8 cellular contexts compared by ENCODE assay signal in genomic region chr17:6455321-6455705, GRCh38. TPM values are rescaled to one million over a fixed set of nuclear protein-coding genes. Genes with fewer than 3 reads are reported as not detected.
DNase-seq lines count a peak whose midpoint lies in the region; ATAC-seq and TF ChIP-seq lines count a peak whose summit lies in the region.

No MANE protein-coding gene starts in this region.

- peaks cover 5% of the 10 kb centered on the region for H3K4me1 ChIP-seq in CD8-positive, alpha-beta memory T cell (ENCODE audit: insufficient read depth, low read length)
- H3K4me1 ChIP-seq in ectodermal cell (ENCODE audit: control insufficient read depth, insufficient read depth, low read length): peaks cover 44% of the 10 kb centered on the region

- H3K9me3 ChIP-seq in CD8-positive, alpha-beta memory T cell (ENCODE audit: low read length): no peaks in the 10 kb centered on the region
- H3K9me3 ChIP-seq in ectodermal cell (ENCODE audit: control insufficient read depth, low read length): no peaks in the 10 kb centered on the region

- H3K9me3 Mint-ChIP-seq in CD8-positive, alpha-beta memory T cell: peaks cover 0 to 1% (median 0%) of the 10 kb centered on the region in 5 donors
- no peaks in the 10 kb centered on the region for H3K9me3 Mint-ChIP-seq in nephron progenitor cell

- H3K27me3 ChIP-seq in CD8-positive, alpha-beta memory T cell (ENCODE audit: insufficient read depth, low read length, poor library complexity, severe bottlenecking): no peaks in the 10 kb centered on the region
- H3K27me3 ChIP-seq in ectodermal cell (ENCODE audit: control insufficient read depth, insufficient read depth, low read length, poor library complexity, severe bottlenecking): no peaks in the 10 kb centered on the region

- DNase-seq in CD8-positive, alpha-beta memory T cell: peak in 2 of 5 donors; percentile 32 to 37
- peak; percentile 93 for DNase-seq in RPMI8226
- peak; percentile 64 for DNase-seq in nephron progenitor cell

- TF ChIP-seq CTCF in nephron progenitor cell (IDR thresholded peaks at IDR 0.05): no peak

- CTCF ChIA-PET in CD8-positive, alpha-beta memory T cell (lab: Charles Lee): interaction anchor here (2.4 kb wide), 1 partner anchor 18 kb away, joined by 7 read pairs; no protein-coding TSS in a partner anchor

- H3K36me3 ChIP-seq in CD8-positive, alpha-beta memory T cell (ENCODE audit: insufficient read depth, low read length): no peaks in the 10 kb centered on the region
- H3K36me3 ChIP-seq in ectodermal cell (ENCODE audit: control insufficient read depth, insufficient read depth, low read length): no peaks in the 10 kb centered on the region

- H3K4me3 ChIP-seq in CD8-positive, alpha-beta memory T cell (ENCODE audit: low read length): peak overlapping the region; percentile 34
- peak overlapping the region; percentile 45 for H3K4me3 ChIP-seq in ectodermal cell (ENCODE audit: insufficient read depth, low read depth, low read length)

- peak overlapping the region in 2 of 8 donors; percentile 57 to 68 for H3K27ac Mint-ChIP-seq in CD8-positive, alpha-beta memory T cell
- no peak overlapping the region for H3K27ac Mint-ChIP-seq in nephron progenitor cell

- H3K27ac ChIP-seq in CD8-positive, alpha-beta memory T cell (ENCODE audit: low read depth, low read length): no peak overlapping the region
- no peak overlapping the region for H3K27ac ChIP-seq in ectodermal cell (ENCODE audit: insufficient read depth, low read depth, low read length, poor library complexity, severe bottlenecking)

- peaks cover 8 to 22% (median 19%) of the 10 kb centered on the region in 3 donors for H3K4me1 Mint-ChIP-seq in CD8-positive, alpha-beta memory T cell
- H3K4me1 Mint-ChIP-seq in nephron progenitor cell: peaks cover 44% of the 10 kb centered on the region

- WGBS in ectodermal cell, 2 experiments: 2% methylated on average over 34 of the region's 35 CpGs

- H3K4me3 Mint-ChIP-seq in CD8-positive, alpha-beta memory T cell: peak overlapping the region in 5 of 7 donors; percentile 30 to 72 (median 57)
- H3K4me3 Mint-ChIP-seq in nephron progenitor cell: peak overlapping the region; percentile 47

- no peak for ATAC-seq in HG03457 (IDR thresholded peaks at IDR 0.05; ENCODE audit: unreplicated experiment)
- no peak for ATAC-seq in GM21619 (IDR thresholded peaks at IDR 0.05; ENCODE audit: unreplicated experiment)
- ATAC-seq in GM18870 (IDR thresholded peaks at IDR 0.05; ENCODE audit: unreplicated experiment): no peak
- ATAC-seq in HG02571 (IDR thresholded peaks at IDR 0.05; ENCODE audit: unreplicated experiment): no peak

- POLR2A ChIA-PET in CD8-positive, alpha-beta memory T cell (lab: Charles Lee): no interaction called here

- peaks cover 3 to 17% of the 10 kb centered on the region in 2 donors for H3K27me3 Mint-ChIP-seq in CD8-positive, alpha-beta memory T cell
- H3K27me3 Mint-ChIP-seq in nephron progenitor cell (ENCODE audit: low read depth, poor library complexity): peaks cover 25% of the 10 kb centered on the region

- no peaks in the 10 kb centered on the region for H3K36me3 Mint-ChIP-seq in CD8-positive, alpha-beta memory T cell
- H3K36me3 Mint-ChIP-seq in nephron progenitor cell (ENCODE audit: low read depth): no peaks in the 10 kb centered on the region

RNA-seq across cellular contexts. Expression of gene PIMREG, which starts 11.1 kb away (rescaled TPM):
- total RNA-seq in CD8-positive, alpha-beta memory T cell: 1 to 10 TPM; 1.6 to 1.8 TPM
- polyA plus RNA-seq in CD8-positive, alpha-beta memory T cell: not detected
- 110 TPM for polyA plus RNA-seq in ectodermal cell (2013, experiment 1 of 4)
- polyA plus RNA-seq in ectodermal cell (2013, experiment 2 of 4): 93.7 TPM
- polyA plus RNA-seq in ectodermal cell (2013, experiment 3 of 4): 90.0 TPM
- polyA plus RNA-seq in ectodermal cell (2013, experiment 4 of 4): 88.6 TPM

RNA-seq across cellular contexts. Expression of gene AIPL1, which starts 20.4 kb away (rescaled TPM):
- not detected for total RNA-seq in CD8-positive, alpha-beta memory T cell
- not detected for polyA plus RNA-seq in CD8-positive, alpha-beta memory T cell
- polyA plus RNA-seq in ectodermal cell (2013, experiment 1 of 4): 2.0 TPM
- polyA plus RNA-seq in ectodermal cell (2013, experiment 2 of 4): 2.5 TPM
- 0.69 TPM for polyA plus RNA-seq in ectodermal cell (2013, experiment 3 of 4)
- polyA plus RNA-seq in ectodermal cell (2013, experiment 4 of 4): 1.7 TPM
